9 cellular contexts compared by ENCODE assay signal in the genomic region with DNA sequence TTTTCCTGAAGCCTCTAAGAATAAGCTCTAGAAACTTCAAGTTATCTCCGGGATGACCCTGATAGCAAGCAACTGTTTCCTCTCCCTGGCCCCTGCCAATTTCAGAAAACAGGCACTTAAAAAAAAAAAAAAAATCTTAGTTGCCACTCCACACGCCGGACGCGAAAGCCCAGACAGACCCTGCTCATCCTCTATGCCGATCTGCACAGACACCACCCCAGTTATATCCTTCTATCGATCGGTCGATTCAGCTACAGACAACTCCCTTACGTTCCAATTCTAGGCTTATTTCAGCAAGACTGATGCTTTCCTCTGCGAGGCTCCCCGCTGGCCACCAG. TPM values are rescaled to one million over a fixed set of nuclear protein-coding genes. Genes with fewer than 3 reads are reported as not detected.
A peak's percentile ranks its signal among the peaks of the same experiment; 100 is the strongest.
DNase-seq lines count a peak whose midpoint lies in the region; ATAC-seq and TF ChIP-seq lines count a peak whose summit lies in the region.
"Had no signal": no experiment of that assay in that cellular context is flagged by ENCODE, and none has a peak within 500 bp of the region (broad histone marks: within the 10 kb centered on the region; RNA-seq: fewer than 3 reads in every experiment).

No MANE protein-coding gene starts in this region.

- H3K4me1 ChIP-seq in adrenal gland (replicated peaks in 1 of 2) (peaks cover 4 to 17% of the 10 kb centered on the region in 2 donors), testis (peaks cover 10% of the 10 kb centered on the region)

- no peaks in the 10 kb centered on the region for H3K27me3 ChIP-seq in adrenal gland
- no peaks in the 10 kb centered on the region for H3K27me3 ChIP-seq in testis

- H3K9me3 ChIP-seq in adrenal gland (replicated peaks in 1 of 3): no peaks in the 10 kb centered on the region
- no peaks in the 10 kb centered on the region for H3K9me3 ChIP-seq in testis

- H3K4me1 Mint-ChIP-seq in immature natural killer cell: peaks cover 16 to 20% of the 10 kb centered on the region in 2 donors

- H3K4me3 ChIP-seq in adrenal gland: peak overlapping the region; percentile 70 to 90 (median 79)
- peak overlapping the region; percentile 62 to 98 for H3K4me3 ChIP-seq in testis

- TF ChIP-seq CTCF in adrenal gland (IDR thresholded peaks at IDR 0.05) (no peak), testis (IDR thresholded peaks at IDR 0.05) (no peak)

- ATAC-seq in GM21381 (IDR thresholded peaks at IDR 0.05; ENCODE audit: unreplicated experiment) (no peak), HG03196 (IDR thresholded peaks at IDR 0.05; ENCODE audit: unreplicated experiment) (no peak)

- WGBS in adrenal gland, 4 donors: 0 to 1% (median 0%) methylated on average over 12 of the region's 12 CpGs
- WGBS in testis, 2 donors: 1% methylated on average over 12 of the region's 12 CpGs

- H3K27me3 Mint-ChIP-seq in immature natural killer cell (ENCODE audit: low read depth in 3 of 3): peaks cover 7 to 11% (median 8%) of the 10 kb centered on the region in 3 donors

- H3K27ac ChIP-seq in adrenal gland (peak overlapping the region; percentile 97 to 99 (median 98)), testis (peak overlapping the region; percentile 96 to 98)

- intact Hi-C loops in adrenal gland (cut with DNase I): no loop called here
- intact Hi-C loops in testis (cut with DNase I; ENCODE audit: low total_unique reads): no loop called here

- peaks cover 0 to 8% (median 0%) of the 10 kb centered on the region in 3 donors for H3K36me3 Mint-ChIP-seq in immature natural killer cell

- peaks cover 0 to 7% of the 10 kb centered on the region in 2 donors for H3K36me3 ChIP-seq in adrenal gland (replicated peaks in 1 of 2)
- no peaks in the 10 kb centered on the region for H3K36me3 ChIP-seq in testis (ENCODE audit: low read depth, missing control alignments)

- DNase-seq in NCI-H510A treated with DMSO at 0.1 percent for 48 hours (lab: John Stamatoyannopoulos, UW): peak; percentile 48
- no peak for DNase-seq in NCI-H510A (lab: John Stamatoyannopoulos, UW)
- DNase-seq in adrenal gland: no peak
- no peak for DNase-seq in immature natural killer cell
- DNase-seq in testis: no peak
- DNase-seq in ecto neural progenitor cell (ENCODE audit: low spot score): no peak

- TF ChIP-seq POLR2A in adrenal gland (IDR thresholded peaks at IDR 0.05): no peak
- TF ChIP-seq POLR2A in testis (IDR thresholded peaks at IDR 0.05): no peak

- peak overlapping the region in 5 of 6 donors; percentile 95 to 100 (median 97) for H3K27ac Mint-ChIP-seq in immature natural killer cell

- H3K9me3 Mint-ChIP-seq in immature natural killer cell: no peaks in the 10 kb centered on the region

- peak overlapping the region in 1 of 5 donors; percentile 97 for H3K4me3 Mint-ChIP-seq in immature natural killer cell

RNA-seq across cellular contexts. Expression of gene ANP32E, which starts 1.6 kb away (rescaled TPM):
- 10 to 100 TPM; 13.2 to 48.2 (median 28.2) TPM for total RNA-seq in adrenal gland
- polyA plus RNA-seq in adrenal gland: 10 to 100 TPM; 35.8 to 81.9 (median 50.3) TPM
- polyA plus RNA-seq in immature natural killer cell: 10 to 100 TPM; 48.5 to 56.0 (median 54.6) TPM
- 10 to 100 TPM in 1 of 2 donors, 1 to 10 TPM in 1; 8.9 to 10.5 TPM for total RNA-seq in testis
- polyA plus RNA-seq in testis (ENCODE audit: insufficient read depth, low read depth, low replicate concordance): 11.8 TPM

RNA-seq across cellular contexts. Expression of gene CA14, which starts 23.3 kb away (rescaled TPM):
- 1 to 10 TPM in 1 of 8 donors, under 1 TPM in 3, not detected in 4; 0.32 to 1.1 (median 0.63) TPM for total RNA-seq in adrenal gland
- polyA plus RNA-seq in adrenal gland: under 1 TPM in 1 of 3 donors, not detected in 2; 0.51 TPM
- under 1 TPM in 2 of 3 donors, not detected in 1; 0.27 to 0.70 TPM for polyA plus RNA-seq in immature natural killer cell
- under 1 TPM in 1 of 2 donors, not detected in 1; 0.25 TPM for total RNA-seq in testis
- polyA plus RNA-seq in testis (ENCODE audit: insufficient read depth, low read depth, low replicate concordance): 0.98 TPM
- total RNA-seq: M059J had no signal

RNA-seq across cellular contexts. Expression of gene APH1A, which starts 34.5 kb away (rescaled TPM):
- total RNA-seq in adrenal gland: 100 to 1,000 TPM; 102 to 179 (median 140) TPM
- polyA plus RNA-seq in adrenal gland: 10 to 100 TPM; 59.4 to 96.6 (median 88.2) TPM
- 10 to 100 TPM; 64.6 to 99.1 (median 82.1) TPM for polyA plus RNA-seq in immature natural killer cell
- total RNA-seq in testis: 100 to 1,000 TPM in 1 of 2 donors, 10 to 100 TPM in 1; 64.0 to 102 TPM
- polyA plus RNA-seq in testis (ENCODE audit: insufficient read depth, low read depth, low replicate concordance): 86.2 TPM

RNA-seq across cellular contexts. Expression of gene C1orf54, which starts 38.3 kb away (rescaled TPM):
- total RNA-seq in adrenal gland (10 to 100 TPM in 1 of 8 donors, 1 to 10 TPM in 6, under 1 TPM in 1; 0.54 to 10.2 (median 8.0) TPM), testis (1 to 10 TPM; 2.9 to 7.0 TPM)
- polyA plus RNA-seq in adrenal gland (10 to 100 TPM in 2 of 3 donors, 1 to 10 TPM in 1; 7.8 to 30.8 (median 26.1) TPM), immature natural killer cell (1 to 10 TPM; 1.9 to 6.9 (median 2.0) TPM), testis (ENCODE audit: insufficient read depth, low read depth, low replicate concordance) (23.7 TPM)

RNA-seq across cellular contexts. Expression of gene CIART, which starts 48.1 kb away (rescaled TPM):
- total RNA-seq in adrenal gland (10 to 100 TPM in 3 of 8 donors, 1 to 10 TPM in 5; 7.0 to 11.8 (median 9.2) TPM), testis (10 to 100 TPM; 10.3 to 10.6 TPM)
- polyA plus RNA-seq in adrenal gland (10 to 100 TPM in 2 of 3 donors, 1 to 10 TPM in 1; 8.9 to 24.6 (median 19.2) TPM), immature natural killer cell (not detected), testis (ENCODE audit: insufficient read depth, low read depth, low replicate concordance) (11.8 TPM)
